ENCODE assay signal across 1 cellular context in genomic region chr13:40064154-40064713, GRCh38.
TF ChIP-seq lines count a peak whose summit lies in the region.

No MANE protein-coding gene starts in this region.

TF ChIP-seq in A549, 52 proteins besides CTCF, POLR2A, EP300 and RAD21:
- TF ChIP-seq TFCP2L1 (CRISPR knock-in tag; IDR thresholded peaks at IDR 0.05): no peak
- TF ChIP-seq NR3C1 (IDR thresholded peaks at IDR 0.05): no peak
- no peak for TF ChIP-seq FOSL2 (IDR thresholded peaks at IDR 0.05)
- TF ChIP-seq FOSL2 (CRISPR knock-in tag; IDR thresholded peaks at IDR 0.05): no peak
- TF ChIP-seq, protein P1, sequence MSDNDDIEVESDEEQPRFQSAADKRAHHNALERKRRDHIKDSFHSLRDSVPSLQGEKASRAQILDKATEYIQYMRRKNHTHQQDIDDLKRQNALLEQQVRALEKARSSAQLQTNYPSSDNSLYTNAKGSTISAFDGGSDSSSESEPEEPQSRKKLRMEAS (IDR thresholded peaks at IDR 0.05): no peak
- TF ChIP-seq NPAS2 (CRISPR knock-in tag; IDR thresholded peaks at IDR 0.05; ENCODE audit: borderline replicate concordance): no peak
- TF ChIP-seq, protein P2, sequence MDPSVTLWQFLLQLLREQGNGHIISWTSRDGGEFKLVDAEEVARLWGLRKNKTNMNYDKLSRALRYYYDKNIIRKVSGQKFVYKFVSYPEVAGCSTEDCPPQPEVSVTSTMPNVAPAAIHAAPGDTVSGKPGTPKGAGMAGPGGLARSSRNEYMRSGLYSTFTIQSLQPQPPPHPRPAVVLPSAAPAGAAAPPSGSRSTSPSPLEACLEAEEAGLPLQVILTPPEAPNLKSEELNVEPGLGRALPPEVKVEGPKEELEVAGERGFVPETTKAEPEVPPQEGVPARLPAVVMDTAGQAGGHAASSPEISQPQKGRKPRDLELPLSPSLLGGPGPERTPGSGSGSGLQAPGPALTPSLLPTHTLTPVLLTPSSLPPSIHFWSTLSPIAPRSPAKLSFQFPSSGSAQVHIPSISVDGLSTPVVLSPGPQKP (IDR thresholded peaks at IDR 0.05; ENCODE audit: low read depth, low read length): no peak
- TF ChIP-seq JUN (IDR thresholded peaks at IDR 0.05): no peak
- no peak for TF ChIP-seq GATA3 (IDR thresholded peaks at IDR 0.05; ENCODE audit: borderline replicate concordance)
- no peak for TF ChIP-seq USF2 (IDR thresholded peaks at IDR 0.05)
- no peak for TF ChIP-seq REST (IDR thresholded peaks at IDR 0.05)
- TF ChIP-seq ZSCAN20 (CRISPR knock-in tag; IDR thresholded peaks at IDR 0.05): no peak
- TF ChIP-seq CHD2 (IDR thresholded peaks at IDR 0.05; ENCODE audit: low read length, partially characterized antibody): no peak
- TF ChIP-seq, protein P3, sequence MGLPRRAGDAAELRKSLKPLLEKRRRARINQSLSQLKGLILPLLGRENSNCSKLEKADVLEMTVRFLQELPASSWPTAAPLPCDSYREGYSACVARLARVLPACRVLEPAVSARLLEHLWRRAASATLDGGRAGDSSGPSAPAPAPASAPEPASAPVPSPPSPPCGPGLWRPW (IDR thresholded peaks at IDR 0.05): no peak
- no peak for TF ChIP-seq ZFP36 (IDR thresholded peaks at IDR 0.05; ENCODE audit: borderline replicate concordance, partially characterized antibody)
- TF ChIP-seq CHD4 (IDR thresholded peaks at IDR 0.05; ENCODE audit: borderline replicate concordance): no peak
- TF ChIP-seq RFX5 (IDR thresholded peaks at IDR 0.05): no peak
TF ChIP-seq in A549: peak in this region for 0.
